14 cellular contexts compared by ENCODE assay signal in genomic region chr22:50000587-50001387, GRCh38. TPM values are rescaled to one million over a fixed set of nuclear protein-coding genes. Genes with fewer than 3 reads are reported as not detected.
A peak's percentile ranks its signal among the peaks of the same experiment; 100 is the strongest.
DNase-seq lines count a peak whose midpoint lies in the region; ATAC-seq and TF ChIP-seq lines count a peak whose summit lies in the region.
"Had no signal": no experiment of that assay in that cellular context is flagged by ENCODE, and none has a peak within 500 bp of the region (broad histone marks: within the 10 kb centered on the region; RNA-seq: fewer than 3 reads in every experiment).

No MANE protein-coding gene starts in this region.

- H3K36me3 ChIP-seq in right atrium auricular region (no peaks in the 10 kb centered on the region), vagina (no peaks in the 10 kb centered on the region)
- H3K36me3 ChIP-seq: HAP-1 had no signal

- no peaks in the 10 kb centered on the region for H3K36me3 Mint-ChIP-seq in WTC11
- H3K36me3 Mint-ChIP-seq: CD8-positive, alpha-beta T cell had no signal

- H3K4me3 ChIP-seq in right atrium auricular region, result no peak overlapping the region
- no peak overlapping the region for H3K4me3 ChIP-seq in vagina

- H3K27ac Mint-ChIP-seq in WTC11, result no peak overlapping the region
- H3K27ac Mint-ChIP-seq: CD8-positive, alpha-beta T cell had no signal

- H3K9me3 Mint-ChIP-seq in WTC11, result no peaks in the 10 kb centered on the region
- H3K9me3 Mint-ChIP-seq: CD8-positive, alpha-beta T cell had no signal

- TF ChIP-seq CTCF in right atrium auricular region (IDR thresholded peaks at IDR 0.05) (no peak), WTC11 (IDR thresholded peaks at IDR 0.05) (no peak), vagina (IDR thresholded peaks at IDR 0.05) (no peak)

- no peak for ATAC-seq in WTC11
- ATAC-seq: CD8-positive, alpha-beta T cell; PC-3 had no signal

- DNase-seq in cardiac septum (ENCODE audit: low spot score) (peak; percentile 73), right atrium auricular region (ENCODE audit: low spot score) (no peak), WTC11 (ENCODE audit: low spot score) (no peak), mesenteric fat pad (ENCODE audit: low spot score) (peak; percentile 85), vagina (ENCODE audit: extremely low spot score in 2 of 2) (peak; percentile 65 to 90), caudate nucleus (lab: John Stamatoyannopoulos, UW) (no peak), DMS153 (lab: John Stamatoyannopoulos, UW) (no peak), GM19238 (ENCODE audit: insufficient read length, low spot score) (no peak)
- DNase-seq: CD8-positive, alpha-beta T cell; NCI-H1436; NCI-H226; NCI-H526; PC-3 had no signal

- H3K4me1 Mint-ChIP-seq in WTC11, result peaks cover 9% of the 10 kb centered on the region

- H3K4me3 Mint-ChIP-seq in WTC11, result no peak overlapping the region; the same call in 1 of the 2 replicates
- H3K4me3 Mint-ChIP-seq: CD8-positive, alpha-beta T cell had no signal

- H3K27me3 ChIP-seq in right atrium auricular region (no peaks in the 10 kb centered on the region), vagina (no peaks in the 10 kb centered on the region)

- peaks cover 25% of the 10 kb centered on the region for H3K27me3 Mint-ChIP-seq in WTC11 (ENCODE audit: low read depth)

- intact Hi-C loops in cardiac septum (cut with DNase I), result no loop called here
- intact Hi-C loops in vagina (cut with DNase I), result no loop called here

- TF ChIP-seq POLR2A in vagina (IDR thresholded peaks at IDR 0.05), result no peak

- H3K9me3 ChIP-seq in right atrium auricular region, result no peaks in the 10 kb centered on the region
- no peaks in the 10 kb centered on the region for H3K9me3 ChIP-seq in vagina
- H3K9me3 ChIP-seq: HAP-1 had no signal

- peaks cover 0 to 5% of the 10 kb centered on the region in 2 donors for H3K4me1 ChIP-seq in right atrium auricular region
- peaks cover 3% of the 10 kb centered on the region for H3K4me1 ChIP-seq in vagina
- H3K4me1 ChIP-seq: HAP-1 had no signal

- POLR2A ChIA-PET in WTC11 (lab: Charles Lee), result interaction anchor here (0.6 kb wide), 1 partner anchor 63 kb away, joined by 4 read pairs; no protein-coding TSS in a partner anchor

- H3K27ac ChIP-seq in right atrium auricular region (no peak overlapping the region), vagina (no peak overlapping the region), caudate nucleus (ENCODE audit: low read depth, low read length) (no peak overlapping the region)

- CTCF ChIA-PET in WTC11 (lab: Charles Lee), result interaction anchor here (1.9 to 5.4 kb wide), 3 partner anchors 17 to 59 kb away, joined by 4 to 38 read pairs (median 9); no protein-coding TSS in a partner anchor

TF ChIP-seq in WTC11, 78 proteins besides CTCF, POLR2A, EP300 and RAD21:
- TF ChIP-seq TEAD1 (CRISPR knock-in tag; IDR thresholded peaks at IDR 0.05) (no peak), ZBTB43 (CRISPR knock-in tag; IDR thresholded peaks at IDR 0.05) (no peak), FOXJ3 (CRISPR knock-in tag; IDR thresholded peaks at IDR 0.05; ENCODE audit: borderline replicate concordance) (no peak), ZNF121 (CRISPR knock-in tag; IDR thresholded peaks at IDR 0.05) (no peak), FOXP4 (CRISPR knock-in tag; IDR thresholded peaks at IDR 0.05) (0 out of 2 replicates have a peak, but pooled peaks have one; percentile 32), SP1 (CRISPR knock-in tag; conservative IDR thresholded peaks at IDR 0.05) (no peak), NFATC4 (CRISPR knock-in tag; IDR thresholded peaks at IDR 0.05) (no peak), ZNF219 (CRISPR knock-in tag; IDR thresholded peaks at IDR 0.05; ENCODE audit: borderline replicate concordance) (no peak), TEAD4 (CRISPR knock-in tag; IDR thresholded peaks at IDR 0.05) (no peak), JUN (CRISPR knock-in tag; IDR thresholded peaks at IDR 0.05) (no peak), PRDM15 (CRISPR knock-in tag; IDR thresholded peaks at IDR 0.05) (0 out of 2 replicates have a peak, but pooled peaks have one; percentile 13), RORB (CRISPR knock-in tag; IDR thresholded peaks at IDR 0.05) (no peak), USF1 (CRISPR knock-in tag; IDR thresholded peaks at IDR 0.05) (no peak)

RNA-seq across cellular contexts. Expression of gene IL17REL, which starts 11.8 kb away (rescaled TPM):
- not detected for total RNA-seq in cardiac septum
- not detected for total RNA-seq in right atrium auricular region
- total RNA-seq in WTC11 (2021), result 0.23 to 0.34 TPM (median 0.24 TPM) in 3 replicates
- not detected for total RNA-seq in mesenteric fat pad
- total RNA-seq in vagina, result not detected
- total RNA-seq: CD8-positive, alpha-beta T cell had no signal

RNA-seq across cellular contexts. Expression of gene PIM3, which starts 40.2 kb away (rescaled TPM):
- 31.3 TPM for total RNA-seq in cardiac septum
- total RNA-seq in right atrium auricular region, result 10 to 100 TPM; 64.5 to 66.9 TPM
- total RNA-seq in WTC11 (2021), result 42.9 to 45.7 TPM (median 44.3 TPM) in 3 replicates
- total RNA-seq in mesenteric fat pad, result 124 TPM
- total RNA-seq in vagina, result 97.2 TPM

RNA-seq across cellular contexts. Expression of gene TTLL8, which starts 57.3 kb away (rescaled TPM):
- total RNA-seq in cardiac septum (not detected), right atrium auricular region (not detected), WTC11 (2021) (0.30 TPM in 1 of 3 replicates, not detected in the others), mesenteric fat pad (not detected), vagina (not detected)
- total RNA-seq: CD8-positive, alpha-beta T cell; PC-3 had no signal

Comparison
In these comparisons a context has a peak if more than half of its experiments do, and no peak if none do; other contexts are left out.
1. DNase-seq: peak in cardiac septum (single experiment), mesenteric fat pad (single experiment) and vagina (2 of 2); none in right atrium auricular region (single experiment), WTC11 (single experiment), caudate nucleus (0 of 61), DMS153 (single experiment) and GM19238 (single experiment).